Comparison of ENCODE assay signal across 7 cellular contexts in genomic region chr6:20534295-20534897, GRCh38.
DNase-seq lines count a peak whose midpoint lies in the region; ATAC-seq, FAIRE-seq and TF ChIP-seq lines count a peak whose summit lies in the region.

TSS of gene CDKAL1 (plus strand) at chr6:20534457. CDS start at chr6:20546351, 11,894 bp downstream.

- peak; percentile 65 for DNase-seq in GM18507 (ENCODE audit: extremely low spot score, insufficient read length, low read depth)
- DNase-seq in NCI-H2029 treated with DMSO at 0.1 percent for 48 hours (lab: John Stamatoyannopoulos, UW), result peak; percentile 87
- DNase-seq in T-helper 9 cell, result peak; percentile 85
- peak; percentile 95 for DNase-seq in astrocyte of the spinal cord (ENCODE audit: low read depth, low spot score)
- peak; percentile 14 to 94 (median 79) for DNase-seq in hypothalamus (lab: John Stamatoyannopoulos, UW)
- DNase-seq in retinal pigment epithelial cell (ENCODE audit: low read depth), result peak; percentile 69

- FAIRE-seq in GM18507 (lab: Jason Lieb, UNC), result peak; percentile 95

- peak; percentile 85 for ATAC-seq in HG02981 (IDR thresholded peaks at IDR 0.05; ENCODE audit: unreplicated experiment)

- H3K4me3 ChIP-seq in astrocyte of the spinal cord (ENCODE audit: low read depth, low read length) (peak within 1 kb of the TSS; percentile 71), retinal pigment epithelial cell (ENCODE audit: low read length) (peak within 1 kb of the TSS; percentile 98)

- no peak for TF ChIP-seq CTCF in astrocyte of the spinal cord (IDR thresholded peaks at IDR 0.05; ENCODE audit: low read depth, low read length)
- TF ChIP-seq CTCF in retinal pigment epithelial cell (conservative IDR thresholded peaks at IDR 0.05; ENCODE audit: low read depth, low read length), result no peak

- in situ Hi-C loops in astrocyte of the spinal cord (cut with HindIII; ENCODE audit: low sequenced_read_pairs), result no loop called here

Comparison
In these comparisons a context has a peak if more than half of its experiments do, and no peak if none do; other contexts are left out.
1. Peak in every context shown above with its lines: DNase-seq, ATAC-seq and H3K4me3 ChIP-seq.